In the genomic region with DNA sequence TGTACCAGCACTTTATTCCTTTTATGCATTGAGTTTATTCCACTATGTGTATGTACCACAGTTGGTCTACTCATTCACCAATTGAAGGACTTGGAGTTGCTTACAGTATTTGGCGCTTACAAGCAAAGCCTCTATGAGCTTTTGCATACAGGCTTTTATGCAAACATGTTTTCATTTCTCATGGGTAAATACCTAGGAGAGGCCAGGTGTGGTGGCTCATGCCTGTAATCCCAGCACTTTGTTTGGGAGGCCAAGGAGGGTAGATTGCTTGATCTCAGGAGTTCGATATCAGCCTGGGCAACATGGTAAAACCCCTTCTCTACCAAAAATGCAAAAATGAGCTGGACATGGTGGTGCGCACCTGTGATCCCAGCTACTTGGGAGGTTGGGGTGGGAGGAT, we compare ENCODE assay signal across 1 cellular context.
TF ChIP-seq lines count a peak whose summit lies in the region.

No MANE protein-coding gene starts in this region.

TF ChIP-seq in IMR-90, 13 proteins besides CTCF, POLR2A, EP300 and RAD21:
- TF ChIP-seq RFX5 (IDR thresholded peaks at IDR 0.05; ENCODE audit: low read depth, low read length) (no peak), MAZ (IDR thresholded peaks at IDR 0.05; ENCODE audit: borderline replicate concordance, low read depth, low read length) (no peak), RCOR1 (IDR thresholded peaks at IDR 0.05; ENCODE audit: insufficient replicate concordance, low read length) (no peak), CHD1 (IDR thresholded peaks at IDR 0.05; ENCODE audit: low read depth, low read length) (no peak), FOS (IDR thresholded peaks at IDR 0.05; ENCODE audit: low read depth, low read length) (no peak), MAFK (IDR thresholded peaks at IDR 0.05; ENCODE audit: low read depth, low read length) (no peak), SMC3 (IDR thresholded peaks at IDR 0.05; ENCODE audit: low read depth, low read length) (no peak), MXI1 (IDR thresholded peaks at IDR 0.05; ENCODE audit: borderline replicate concordance, low read depth, low read length) (no peak), CEBPB (IDR thresholded peaks at IDR 0.05; ENCODE audit: low read depth, low read length) (no peak), ELK1 (IDR thresholded peaks at IDR 0.05; ENCODE audit: borderline replicate concordance, low read depth, low read length) (no peak), BHLHE40 (IDR thresholded peaks at IDR 0.05; ENCODE audit: low read depth, low read length) (no peak), NFE2L2 (IDR thresholded peaks at IDR 0.05; ENCODE audit: low read depth, low read length) (no peak), USF2 (IDR thresholded peaks at IDR 0.05; ENCODE audit: low read depth, low read length) (no peak)
